Comparison of ENCODE assay signal across 9 cellular contexts in the genomic region with DNA sequence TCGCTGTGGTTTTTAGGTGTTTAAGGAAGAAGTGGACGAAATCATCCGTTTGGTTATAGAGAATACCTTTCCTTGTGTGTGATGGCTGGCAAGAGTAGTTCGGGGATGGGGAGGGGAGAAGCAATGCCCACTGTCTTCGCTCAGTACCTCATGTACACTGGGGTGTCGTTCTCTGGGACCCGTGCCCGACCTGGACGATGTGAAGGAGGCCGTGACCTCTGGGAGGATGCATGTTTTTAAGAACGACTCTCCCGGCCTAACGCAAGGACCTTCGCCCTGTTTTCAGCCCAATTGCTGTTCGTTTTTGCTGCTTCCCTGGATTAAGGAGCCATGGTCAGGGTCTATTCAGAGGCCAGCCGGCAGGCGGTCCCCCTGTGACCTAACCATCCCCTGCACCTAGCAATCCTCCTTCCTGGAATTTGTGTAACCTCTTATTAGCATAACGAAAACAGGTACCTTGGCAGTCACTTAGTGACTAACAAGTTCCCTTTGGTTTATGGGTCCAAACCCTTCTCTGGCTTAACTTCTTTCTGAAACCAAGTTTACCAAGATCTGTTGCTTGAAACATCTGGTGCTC. TPM values are rescaled to one million over a fixed set of nuclear protein-coding genes. Genes with fewer than 3 reads are reported as not detected.
DNase-seq lines count a peak whose midpoint lies in the region; ATAC-seq, FAIRE-seq and TF ChIP-seq lines count a peak whose summit lies in the region.
"Had no signal": no experiment of that assay in that cellular context is flagged by ENCODE, and none has a peak within 500 bp of the region (broad histone marks: within the 10 kb centered on the region; RNA-seq: fewer than 3 reads in every experiment).

No MANE protein-coding gene starts in this region.

- peak overlapping the region; percentile 96 for H3K27ac Mint-ChIP-seq in GM23338
- peak overlapping the region; percentile 90 for H3K27ac Mint-ChIP-seq in T-helper 2 cell treated with Interferon-gamma antibody and Interleukin-4, amounts not matched to agents 5 μg/mL and 100 μg/mL, for 36 hours

- TF ChIP-seq CTCF in GM23338 (conservative IDR thresholded peaks at IDR 0.05; ENCODE audit: low read depth in 2 of 2) (no peak; a peak in 1 of 4 replicates), fibroblast of villous mesenchyme (IDR thresholded peaks at IDR 0.05; ENCODE audit: insufficient read depth, low read depth, low read length) (no peak), adrenal gland (IDR thresholded peaks at IDR 0.05) (no peak)

- H3F3A ChIP-seq in GM23338 (replicated peaks; ENCODE audit: low read depth), result peaks cover 15% of the 10 kb centered on the region; the same call in 1 of the 2 replicates

- intact Hi-C loops in adrenal gland (cut with DNase I), result no loop called here

- 8 to 25% (median 22%) methylated on average over 18 of the region's 18 CpGs for WGBS in small intestine, 3 donors
- WGBS in adrenal gland, 4 donors, result 34 to 49% (median 37%) methylated on average over 15 to 18 of the region's 18 CpGs

- peaks cover 20% of the 10 kb centered on the region for H4K20me1 ChIP-seq in GM23338 (replicated peaks; ENCODE audit: insufficient read depth)

- peaks cover 3% of the 10 kb centered on the region; the same call in 2 of the 3 replicates for H3K9me3 Mint-ChIP-seq in GM23338
- no peaks in the 10 kb centered on the region for H3K9me3 Mint-ChIP-seq in T-helper 2 cell treated with Interferon-gamma antibody and Interleukin-4, amounts not matched to agents 5 μg/mL and 100 μg/mL, for 36 hours

- H3K4me3 Mint-ChIP-seq in GM23338, result peak overlapping the region; percentile 99
- peak overlapping the region; percentile 95 for H3K4me3 Mint-ChIP-seq in T-helper 2 cell treated with Interferon-gamma antibody and Interleukin-4, amounts not matched to agents 5 μg/mL and 100 μg/mL, for 36 hours

- no peaks in the 10 kb centered on the region for H3K36me3 ChIP-seq in GM23338 (ENCODE audit: insufficient read depth)
- H3K36me3 ChIP-seq in small intestine (ENCODE audit: control insufficient read depth in 2 of 2, insufficient read depth in 2 of 2, low read length in 2 of 2), result no peaks in the 10 kb centered on the region
- no peaks in the 10 kb centered on the region for H3K36me3 ChIP-seq in adrenal gland (replicated peaks in 1 of 2)

- H3K4me1 ChIP-seq in GM23338 (ENCODE audit: insufficient read depth) (peaks cover 63% of the 10 kb centered on the region), small intestine (ENCODE audit: control insufficient read depth in 2 of 2, insufficient read depth in 1 of 2, low read depth in 1 of 2, low read length in 1 of 2) (peaks cover 3 to 11% of the 10 kb centered on the region in 2 donors), adrenal gland (replicated peaks in 1 of 2) (peaks cover 0 to 6% of the 10 kb centered on the region in 2 donors)

- H2AFZ ChIP-seq in GM23338, result no peak overlapping the region

- DNase-seq in GM23338 (ENCODE audit: low spot score), result peak; percentile 69
- peak; percentile 30 for DNase-seq in T-helper 2 cell treated with Interferon-gamma antibody and Interleukin-4, amounts not matched to agents 5 μg/mL and 100 μg/mL, for 36 hours (ENCODE audit: low spot score)
- no peak for DNase-seq in fibroblast of villous mesenchyme (ENCODE audit: low read depth)
- no peak for DNase-seq in small intestine
- no peak for DNase-seq in DMS114 treated with DMSO at 0.1 percent for 48 hours (lab: John Stamatoyannopoulos, UW; ENCODE audit: unreplicated experiment)
- DNase-seq in adrenal gland, result no peak

- peak overlapping the region; percentile 51 for H3K4me3 ChIP-seq in GM23338
- peak overlapping the region; percentile 56 for H3K4me3 ChIP-seq in fibroblast of villous mesenchyme (ENCODE audit: low read depth, low read length)
- H3K4me3 ChIP-seq in small intestine (ENCODE audit: low read depth in 1 of 2, low read length in 2 of 2), result peak overlapping the region; percentile 45 to 57
- H3K4me3 ChIP-seq in adrenal gland, result peak overlapping the region in 1 of 4 donors; percentile 82

- peak overlapping the region; percentile 76 for H3K4me2 ChIP-seq in GM23338

- H3K27me3 ChIP-seq in GM23338 (ENCODE audit: insufficient read depth) (no peaks in the 10 kb centered on the region), small intestine (ENCODE audit: control insufficient read depth in 2 of 2, insufficient read depth in 2 of 2, low read length in 2 of 2) (no peaks in the 10 kb centered on the region), adrenal gland (peaks cover 17% of the 10 kb centered on the region)

- no peaks in the 10 kb centered on the region for H3K9me2 ChIP-seq in GM23338 (ENCODE audit: insufficient read depth)

- FAIRE-seq in small intestine (lab: Jason Lieb, UNC), result no peak
- FAIRE-seq: TTC549 had no signal

- peaks cover 57% of the 10 kb centered on the region for H3K4me1 Mint-ChIP-seq in GM23338
- peaks cover 53% of the 10 kb centered on the region for H3K4me1 Mint-ChIP-seq in T-helper 2 cell treated with Interferon-gamma antibody and Interleukin-4, amounts not matched to agents 5 μg/mL and 100 μg/mL, for 36 hours (ENCODE audit: low read depth)

- ATAC-seq in GM23338 (peak; percentile 56), GM18868 (IDR thresholded peaks at IDR 0.05; ENCODE audit: unreplicated experiment) (no peak), HG02840 (IDR thresholded peaks at IDR 0.05; ENCODE audit: low FRiP score, unreplicated experiment) (no peak)

- TF ChIP-seq POLR2A in adrenal gland (IDR thresholded peaks at IDR 0.05), result no peak

- H3K79me2 ChIP-seq in GM23338 (replicated peaks; ENCODE audit: insufficient read depth), result peaks cover 53% of the 10 kb centered on the region

- H3K27ac ChIP-seq in GM23338 (ENCODE audit: low read depth), result peak overlapping the region; percentile 97
- H3K27ac ChIP-seq in small intestine (ENCODE audit: low read depth in 1 of 2, low read length in 1 of 2), result peak overlapping the region; percentile 63 to 79
- H3K27ac ChIP-seq in adrenal gland, result no peak overlapping the region

- H3K36me3 Mint-ChIP-seq in GM23338 (ENCODE audit: low read depth), result peaks cover 37% of the 10 kb centered on the region
- H3K36me3 Mint-ChIP-seq in T-helper 2 cell treated with Interferon-gamma antibody and Interleukin-4, amounts not matched to agents 5 μg/mL and 100 μg/mL, for 36 hours (ENCODE audit: low read depth), result peaks cover 11% of the 10 kb centered on the region

- no peaks in the 10 kb centered on the region for H3K9me3 ChIP-seq in small intestine (ENCODE audit: control insufficient read depth, low read depth)
- H3K9me3 ChIP-seq in adrenal gland (replicated peaks in 1 of 3), result no peaks in the 10 kb centered on the region

- H3K27me3 Mint-ChIP-seq in GM23338 (ENCODE audit: insufficient read depth, low read depth, poor library complexity), result peaks cover 17% of the 10 kb centered on the region
- no peaks in the 10 kb centered on the region for H3K27me3 Mint-ChIP-seq in T-helper 2 cell treated with Interferon-gamma antibody and Interleukin-4, amounts not matched to agents 5 μg/mL and 100 μg/mL, for 36 hours (ENCODE audit: low read depth)

TF ChIP-seq in GM23338, 12 proteins besides CTCF, POLR2A, EP300 and RAD21:
- TF ChIP-seq STAT1 (IDR thresholded peaks at IDR 0.05; ENCODE audit: unreplicated experiment) (no peak), EZH2 (IDR thresholded peaks at IDR 0.05; ENCODE audit: low read depth, unreplicated experiment) (no peak), CREB1 (CRISPR knock-in tag; IDR thresholded peaks at IDR 0.05; ENCODE audit: low read depth) (no peak)
- TF ChIP-seq, protein P1, sequence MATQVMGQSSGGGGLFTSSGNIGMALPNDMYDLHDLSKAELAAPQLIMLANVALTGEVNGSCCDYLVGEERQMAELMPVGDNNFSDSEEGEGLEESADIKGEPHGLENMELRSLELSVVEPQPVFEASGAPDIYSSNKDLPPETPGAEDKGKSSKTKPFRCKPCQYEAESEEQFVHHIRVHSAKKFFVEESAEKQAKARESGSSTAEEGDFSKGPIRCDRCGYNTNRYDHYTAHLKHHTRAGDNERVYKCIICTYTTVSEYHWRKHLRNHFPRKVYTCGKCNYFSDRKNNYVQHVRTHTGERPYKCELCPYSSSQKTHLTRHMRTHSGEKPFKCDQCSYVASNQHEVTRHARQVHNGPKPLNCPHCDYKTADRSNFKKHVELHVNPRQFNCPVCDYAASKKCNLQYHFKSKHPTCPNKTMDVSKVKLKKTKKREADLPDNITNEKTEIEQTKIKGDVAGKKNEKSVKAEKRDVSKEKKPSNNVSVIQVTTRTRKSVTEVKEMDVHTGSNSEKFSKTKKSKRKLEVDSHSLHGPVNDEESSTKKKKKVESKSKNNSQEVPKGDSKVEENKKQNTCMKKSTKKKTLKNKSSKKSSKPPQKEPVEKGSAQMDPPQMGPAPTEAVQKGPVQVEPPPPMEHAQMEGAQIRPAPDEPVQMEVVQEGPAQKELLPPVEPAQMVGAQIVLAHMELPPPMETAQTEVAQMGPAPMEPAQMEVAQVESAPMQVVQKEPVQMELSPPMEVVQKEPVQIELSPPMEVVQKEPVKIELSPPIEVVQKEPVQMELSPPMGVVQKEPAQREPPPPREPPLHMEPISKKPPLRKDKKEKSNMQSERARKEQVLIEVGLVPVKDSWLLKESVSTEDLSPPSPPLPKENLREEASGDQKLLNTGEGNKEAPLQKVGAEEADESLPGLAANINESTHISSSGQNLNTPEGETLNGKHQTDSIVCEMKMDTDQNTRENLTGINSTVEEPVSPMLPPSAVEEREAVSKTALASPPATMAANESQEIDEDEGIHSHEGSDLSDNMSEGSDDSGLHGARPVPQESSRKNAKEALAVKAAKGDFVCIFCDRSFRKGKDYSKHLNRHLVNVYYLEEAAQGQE (IDR thresholded peaks at IDR 0.05; ENCODE audit: unreplicated experiment), result no peak
TF ChIP-seq in GM23338: peak in this region for 0.

RNA-seq across cellular contexts. Expression of a gene that starts 1.3 kb away (rescaled TPM):
- 129 and 142 TPM in 2 replicates for total RNA-seq in GM23338 (2014; rRNA removed; shearing (Covaris generic))
- polyA plus RNA-seq in GM23338 (2016; fragmentation: Nextera tagmentation; extraction: Ambion mirVana), result 62.0 and 66.4 TPM in 2 replicates
- 6.1 and 6.9 TPM in 2 replicates for total RNA-seq in fibroblast of villous mesenchyme
- polyA plus RNA-seq in small intestine, result 10 to 100 TPM in 1 of 3 donors, 1 to 10 TPM in 2; 1.8 to 12.5 (median 2.7) TPM
- total RNA-seq in adrenal gland, result 1 to 10 TPM in 4 of 8 donors, under 1 TPM in 4; 0.16 to 4.0 (median 0.96) TPM
- under 1 TPM; 0.48 to 0.77 (median 0.60) TPM for polyA plus RNA-seq in adrenal gland

RNA-seq across cellular contexts. Expression of a gene that starts 47.2 kb away (rescaled TPM):
- 598 and 602 TPM in 2 replicates for total RNA-seq in GM23338 (2014; rRNA removed; shearing (Covaris generic))
- 1,534 and 1,577 TPM in 2 replicates for polyA plus RNA-seq in GM23338 (2016; fragmentation: Nextera tagmentation; extraction: Ambion mirVana)
- total RNA-seq in fibroblast of villous mesenchyme, result 128 and 135 TPM in 2 replicates
- polyA plus RNA-seq in small intestine, result 1,000 to 10,000 TPM in 1 of 3 donors, 100 to 1,000 TPM in 2; 495 to 1,007 (median 600) TPM
- 100 to 1,000 TPM in 7 of 8 donors, 10 to 100 TPM in 1; 98.1 to 413 (median 267) TPM for total RNA-seq in adrenal gland
- 1,000 to 10,000 TPM in 2 of 3 donors, 100 to 1,000 TPM in 1; 987 to 1,201 (median 1,150) TPM for polyA plus RNA-seq in adrenal gland

RNA-seq across cellular contexts. Expression of a gene that starts 48.2 kb away (rescaled TPM):
- total RNA-seq in GM23338 (2014; rRNA removed; shearing (Covaris generic)), result 249 and 272 TPM in 2 replicates
- polyA plus RNA-seq in GM23338 (2016; fragmentation: Nextera tagmentation; extraction: Ambion mirVana) (226 and 236 TPM in 2 replicates), small intestine (100 to 1,000 TPM; 145 to 181 (median 177) TPM), adrenal gland (100 to 1,000 TPM in 1 of 3 donors, 10 to 100 TPM in 2; 67.4 to 203 (median 74.1) TPM)
- total RNA-seq in fibroblast of villous mesenchyme (112 and 134 TPM in 2 replicates), adrenal gland (100 to 1,000 TPM in 4 of 8 donors, 10 to 100 TPM in 4; 35.2 to 164 (median 87.8) TPM)

Comparison
In these comparisons a context has a peak if more than half of its experiments do, and no peak if none do; other contexts are left out.
1. DNase-seq: peak in GM23338 (single experiment) and T-helper 2 cell treated with Interferon-gamma antibody and Interleukin-4, amounts not matched to agents 5 μg/mL and 100 μg/mL, for 36 hours (single experiment); none in fibroblast of villous mesenchyme (single experiment), small intestine (single experiment), DMS114 treated with DMSO at 0.1 percent for 48 hours (single experiment) and adrenal gland (0 of 7).
2. H3K27ac ChIP-seq: peak in GM23338 (single experiment) and small intestine (2 of 2); none in adrenal gland (0 of 5).
3. RNA of a gene that starts 1.3 kb away (total RNA-seq): 129 to 142 TPM in GM23338; 6.1 to 6.9 TPM in fibroblast of villous mesenchyme and 0.16 to 4.0 TPM in adrenal gland; every median in the first group is over 10 times any median in the second.